ENCODE assay signal across 23 cellular contexts in the genomic region with DNA sequence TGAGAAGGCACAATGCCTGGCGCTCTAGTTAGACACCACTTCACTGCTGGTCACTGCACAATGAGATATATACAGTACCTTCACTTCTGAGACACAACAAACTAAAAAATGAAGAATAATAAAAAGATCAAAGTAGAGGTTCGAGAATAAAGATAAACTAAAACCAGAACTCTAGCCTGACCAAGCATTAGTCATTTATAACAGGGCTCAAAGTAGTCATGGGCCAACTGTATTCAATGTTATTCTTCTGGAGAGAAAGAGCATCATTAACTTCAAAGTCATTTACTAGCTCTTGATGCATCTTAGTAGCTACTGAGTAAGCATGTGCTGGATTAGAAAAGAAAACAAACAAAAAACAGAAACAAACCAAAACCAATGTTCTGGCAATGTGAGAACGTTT.
A peak's percentile ranks its signal among the peaks of the same experiment; 100 is the strongest.
DNase-seq lines count a peak whose midpoint lies in the region; ATAC-seq, FAIRE-seq and TF ChIP-seq lines count a peak whose summit lies in the region.
"Had no signal": no experiment of that assay in that cellular context is flagged by ENCODE, and none has a peak within 500 bp of the region (broad histone marks: within the 10 kb centered on the region; RNA-seq: fewer than 3 reads in every experiment).

No MANE protein-coding gene starts in this region.

- 82 to 83% methylated on average over 3 of the region's 3 CpGs for WGBS in aorta, 2 donors

- DNase-seq in H54 (ENCODE audit: insufficient read length, low spot score) (no peak), SW480 (ENCODE audit: low spot score) (peak; percentile 72), fibroblast of mammary gland (ENCODE audit: low read depth) (peak; percentile 79), KBM-7 (no peak), kidney tubule cell (ENCODE audit: low spot score) (no peak), aorta (no peak)
- DNase-seq: CD4-positive, alpha-beta T cell; COR-L47; DND-41; GDM1; GOT3; NCI-H1092; NCI-H1436; NCI-H187 treated with DMSO at 0.1 percent for 48 hours; NCI-H2107; NCI-H446 treated with DMSO at 0.1 percent for 48 hours; NCI-H69 had no signal

- no peaks in the 10 kb centered on the region for H3K4me1 ChIP-seq in aorta (ENCODE audit: control insufficient read depth in 1 of 2, insufficient read depth in 2 of 2, low read length in 2 of 2)
- H3K4me1 ChIP-seq: BLaER1 had no signal

- intact Hi-C loops in aorta (cut with DNase I): no loop called here

- H3K9me3 ChIP-seq in aorta (ENCODE audit: control insufficient read depth, low read length): peaks cover 1% of the 10 kb centered on the region
- H3K9me3 ChIP-seq: BLaER1, SJSA1 had no signal

- H3K27ac ChIP-seq in aorta (ENCODE audit: low read depth in 1 of 2, low read length in 2 of 2): no peak overlapping the region
- H3K27ac ChIP-seq: BLaER1, SJSA1 had no signal

- no peaks in the 10 kb centered on the region for H3K36me3 ChIP-seq in aorta (ENCODE audit: control insufficient read depth in 1 of 2, insufficient read depth in 2 of 2, low read length in 1 of 2)
- H3K36me3 ChIP-seq: BLaER1, SJSA1 had no signal

- no peak for TF ChIP-seq CTCF in fibroblast of mammary gland (conservative IDR thresholded peaks at IDR 0.05; ENCODE audit: control insufficient read depth, insufficient read depth, low read depth, low read length)

- no peak overlapping the region for H3K4me3 ChIP-seq in fibroblast of mammary gland (ENCODE audit: control insufficient read depth, low read depth, low read length)
- no peak overlapping the region for H3K4me3 ChIP-seq in aorta (ENCODE audit: low read length in 2 of 2)
- H3K4me3 ChIP-seq: BLaER1, SJSA1 had no signal

- no peaks in the 10 kb centered on the region for H3K27me3 ChIP-seq in aorta (ENCODE audit: control insufficient read depth in 1 of 2, insufficient read depth in 2 of 2, low read length in 1 of 2)
- H3K27me3 ChIP-seq: BLaER1, SJSA1 had no signal

- peak; percentile 15 for FAIRE-seq in H54 (lab: Jason Lieb, UNC)
- FAIRE-seq: GM18507 had no signal

- TF ChIP-seq POLR2A in H54 (IDR thresholded peaks at IDR 0.05; ENCODE audit: low read depth, low read length): no peak

- ATAC-seq in HG02840 (IDR thresholded peaks at IDR 0.05; ENCODE audit: low FRiP score, unreplicated experiment): no peak
- no peak for ATAC-seq in aorta (ENCODE audit: low FRiP score)
- ATAC-seq: Panc1, Right ventricle myocardium inferior had no signal

- in situ Hi-C loops in KBM-7 (cut with MboI; ENCODE audit: low pct_unique_long_range_greater_than_20kb, low sequenced_read_pairs): no loop called here

Comparison
In these comparisons a context has a peak if more than half of its experiments do, and no peak if none do; other contexts are left out.
1. DNase-seq: peak in SW480 (single experiment) and fibroblast of mammary gland (single experiment); none in H54 (single experiment), KBM-7 (single experiment), kidney tubule cell (single experiment) and aorta (0 of 2).